Comparison of ENCODE assay signal across 8 cellular contexts in genomic region chr11:117145393-117145761, GRCh38. TPM values are rescaled to one million over a fixed set of nuclear protein-coding genes. Genes with fewer than 3 reads are reported as not detected.
DNase-seq lines count a peak whose midpoint lies in the region; ATAC-seq and TF ChIP-seq lines count a peak whose summit lies in the region.

No MANE protein-coding gene starts in this region.

- WGBS in suprapubic skin = 6% methylated on average over 5 of the region's 5 CpGs

- H3K27ac ChIP-seq in suprapubic skin = peak overlapping the region; percentile 91

- peaks cover 30% of the 10 kb centered on the region for H3K36me3 Mint-ChIP-seq in activated CD4-positive, alpha-beta T cell treated with anti-CD3 and anti-CD28 coated beads, Interleukin-2, amount 10 ng/mL, durations not matched to agents 24 days and 14 days (ENCODE audit: low read depth)
- H3K36me3 Mint-ChIP-seq in brain = peaks cover 42% of the 10 kb centered on the region

- TF ChIP-seq CTCF in brain (conservative IDR thresholded peaks at IDR 0.05) (no peak), suprapubic skin (IDR thresholded peaks at IDR 0.05) (no peak)

- H3K4me1 ChIP-seq in suprapubic skin = peaks cover 37% of the 10 kb centered on the region

- peak overlapping the region; percentile 93 for H3K27ac Mint-ChIP-seq in activated CD4-positive, alpha-beta T cell treated with anti-CD3 and anti-CD28 coated beads, Interleukin-2, amount 10 ng/mL, durations not matched to agents 24 days and 14 days
- peak overlapping the region; percentile 94 to 99 (median 96) for H3K27ac Mint-ChIP-seq in brain

- H3K9me3 Mint-ChIP-seq in activated CD4-positive, alpha-beta T cell treated with anti-CD3 and anti-CD28 coated beads, Interleukin-2, amount 10 ng/mL, durations not matched to agents 24 days and 14 days = no peaks in the 10 kb centered on the region
- H3K9me3 Mint-ChIP-seq in brain = peaks cover 0 to 10% (median under 1%) of the 10 kb centered on the region in 5 experiments

- H3K4me1 Mint-ChIP-seq in activated CD4-positive, alpha-beta T cell treated with anti-CD3 and anti-CD28 coated beads, Interleukin-2, amount 10 ng/mL, durations not matched to agents 24 days and 14 days = peaks cover 32% of the 10 kb centered on the region
- peaks cover 54% of the 10 kb centered on the region for H3K4me1 Mint-ChIP-seq in brain

- ATAC-seq in left colon = no peak

- H3K9me3 ChIP-seq in suprapubic skin = no peaks in the 10 kb centered on the region

- no peak for TF ChIP-seq EP300 in suprapubic skin (IDR thresholded peaks at IDR 0.05)

- H3K27me3 ChIP-seq in suprapubic skin = no peaks in the 10 kb centered on the region

- H3K36me3 ChIP-seq in suprapubic skin = peaks cover 6% of the 10 kb centered on the region

- intact Hi-C loops in activated CD4-positive, alpha-beta T cell treated with anti-CD3 and anti-CD28 coated beads, Interleukin-2, amount 10 ng/mL, durations not matched to agents 24 days and 14 days (cut with micrococcal nuclease) = no loop called here
- intact Hi-C loops in left colon (cut with DNase I, micrococcal nuclease) = no loop called here

- DNase-seq in activated CD4-positive, alpha-beta T cell treated with anti-CD3 and anti-CD28 coated beads, Interleukin-2, amount 10 ng/mL, durations not matched to agents 24 days and 14 days = peak; percentile 66
- DNase-seq in activated CD4-positive, alpha-beta T cell treated with anti-CD3 and anti-CD28 coated beads for 1 hour = no peak
- DNase-seq in NCI-H2227 (lab: John Stamatoyannopoulos, UW; ENCODE audit: unreplicated experiment) (peak; percentile 35), left colon (peak; percentile 26 to 31), suprapubic skin (ENCODE audit: low spot score in 2 of 2) (no peak), dedifferentiated amniotic fluid mesenchymal stem cell (ENCODE audit: extremely low spot score) (no peak), medulla oblongata (ENCODE audit: extremely low spot score) (no peak)

- TF ChIP-seq POLR2A in suprapubic skin (IDR thresholded peaks at IDR 0.05) = no peak

- H3K27me3 Mint-ChIP-seq in activated CD4-positive, alpha-beta T cell treated with anti-CD3 and anti-CD28 coated beads, Interleukin-2, amount 10 ng/mL, durations not matched to agents 24 days and 14 days = peaks cover 16% of the 10 kb centered on the region
- peaks cover 26% of the 10 kb centered on the region for H3K27me3 Mint-ChIP-seq in brain

- peak overlapping the region; percentile 97 for H3K4me3 Mint-ChIP-seq in activated CD4-positive, alpha-beta T cell treated with anti-CD3 and anti-CD28 coated beads, Interleukin-2, amount 10 ng/mL, durations not matched to agents 24 days and 14 days
- peak overlapping the region; percentile 92 to 99 (median 99) for H3K4me3 Mint-ChIP-seq in brain

- peak overlapping the region; percentile 82 for H3K4me3 ChIP-seq in suprapubic skin

RNA-seq across cellular contexts. Expression of gene PAFAH1B2, which starts 1.3 kb away (rescaled TPM):
- 79.8 and 81.0 TPM in 2 replicates for total RNA-seq in activated CD4-positive, alpha-beta T cell treated with anti-CD3 and anti-CD28 coated beads, Interleukin-2, amount 10 ng/mL, durations not matched to agents 24 days and 14 days
- polyA plus RNA-seq in brain (ENCODE audit: insufficient read depth, low read depth, low replicate concordance) = 40.4 TPM
- total RNA-seq in left colon (10 to 100 TPM; 74.0 to 75.5 TPM), suprapubic skin (10 to 100 TPM; 58.0 to 67.5 (median 63.3) TPM)

RNA-seq across cellular contexts. Expression of gene SIDT2, which starts 33.2 kb away (rescaled TPM):
- 23.9 and 29.1 TPM in 2 replicates for total RNA-seq in activated CD4-positive, alpha-beta T cell treated with anti-CD3 and anti-CD28 coated beads, Interleukin-2, amount 10 ng/mL, durations not matched to agents 24 days and 14 days
- 22.4 TPM for polyA plus RNA-seq in brain (ENCODE audit: insufficient read depth, low read depth, low replicate concordance)
- total RNA-seq in left colon (10 to 100 TPM; 70.9 to 79.1 TPM), suprapubic skin (100 to 1,000 TPM in 1 of 4 donors, 10 to 100 TPM in 3; 42.6 to 130 (median 74.7) TPM)

RNA-seq across cellular contexts. Expression of gene SIK3, which starts 47.1 kb away (rescaled TPM):
- 38.4 and 38.7 TPM in 2 replicates for total RNA-seq in activated CD4-positive, alpha-beta T cell treated with anti-CD3 and anti-CD28 coated beads, Interleukin-2, amount 10 ng/mL, durations not matched to agents 24 days and 14 days
- 27.2 TPM for polyA plus RNA-seq in brain (ENCODE audit: insufficient read depth, low read depth, low replicate concordance)
- total RNA-seq in left colon = 10 to 100 TPM; 35.3 to 39.0 TPM
- 10 to 100 TPM; 31.6 to 60.8 (median 37.5) TPM for total RNA-seq in suprapubic skin

RNA-seq across cellular contexts. Expression of gene TAGLN, which starts 53.8 kb away (rescaled TPM):
- total RNA-seq in activated CD4-positive, alpha-beta T cell treated with anti-CD3 and anti-CD28 coated beads, Interleukin-2, amount 10 ng/mL, durations not matched to agents 24 days and 14 days = 2.7 and 3.8 TPM in 2 replicates
- 122 TPM for polyA plus RNA-seq in brain (ENCODE audit: insufficient read depth, low read depth, low replicate concordance)
- total RNA-seq in left colon (100 to 1,000 TPM in 1 of 2 donors, 10 to 100 TPM in 1; 64.6 to 747 TPM), suprapubic skin (100 to 1,000 TPM; 190 to 216 (median 199) TPM)

Comparison
In these comparisons a context has a peak if more than half of its experiments do, and no peak if none do; other contexts are left out.
1. DNase-seq: peak in activated CD4-positive, alpha-beta T cell treated with anti-CD3 and anti-CD28 coated beads, Interleukin-2, amount 10 ng/mL, durations not matched to agents 24 days and 14 days (single experiment), NCI-H2227 (single experiment) and left colon (2 of 2); none in activated CD4-positive, alpha-beta T cell treated with anti-CD3 and anti-CD28 coated beads for 1 hour (single experiment), suprapubic skin (0 of 2), dedifferentiated amniotic fluid mesenchymal stem cell (single experiment) and medulla oblongata (single experiment).